25 cellular contexts compared by ENCODE assay signal in genomic region chr20:7091655-7092054, GRCh38.
A peak's percentile ranks its signal among the peaks of the same experiment; 100 is the strongest.
DNase-seq lines count a peak whose midpoint lies in the region; ATAC-seq, FAIRE-seq and TF ChIP-seq lines count a peak whose summit lies in the region.
"Had no signal": no experiment of that assay in that cellular context is flagged by ENCODE, and none has a peak within 500 bp of the region (broad histone marks: within the 10 kb centered on the region; RNA-seq: fewer than 3 reads in every experiment).

No MANE protein-coding gene starts in this region.

- no peak overlapping the region for H3K4me3 Mint-ChIP-seq in nephron
- H3K4me3 Mint-ChIP-seq: CD14-positive monocyte; CD4-positive, alpha-beta memory T cell; CD4-positive, CD25-positive, alpha-beta regulatory T cell; CD8-positive, alpha-beta memory T cell had no signal

- in situ Hi-C loops in HepG2 (cut with HindIII; ENCODE audit: extremely low pct_ligation_motif_present, low pct_unique_long_range_greater_than_20kb) = no loop called here

- DNase-seq in HepG2 (ENCODE audit: low spot score) (no peak), right lobe of liver (no peak), hepatocyte (ENCODE audit: low spot score) (no peak), HT-29 (ENCODE audit: low spot score) (no peak), AG08396 (ENCODE audit: low spot score) (no peak)
- DNase-seq: BE2C; C1 segment of cervical spinal cord; CD4-positive, alpha-beta memory T cell; CD4-positive, CD25-positive, alpha-beta regulatory T cell; CD8-positive, alpha-beta memory T cell; COR-L47; DMS 273 treated with DMSO at 0.1 percent for 48 hours; DMS153; DMS53; DMS79; DND-41; EL; GDM1 had no signal

- H3K36me3 ChIP-seq in HepG2 (replicated peaks in 1 of 2; ENCODE audit: control insufficient read depth in 1 of 2, insufficient read depth in 2 of 2, low read length in 2 of 2) (no peaks in the 10 kb centered on the region), right lobe of liver (no peaks in the 10 kb centered on the region), hepatocyte (replicated peaks; ENCODE audit: insufficient read depth, low read depth) (no peaks in the 10 kb centered on the region)
- H3K36me3 ChIP-seq: BE2C, BLaER1 had no signal

- H2AFZ ChIP-seq in HepG2 (ENCODE audit: low read length) = no peak overlapping the region
- H2AFZ ChIP-seq in hepatocyte = no peak overlapping the region

- no peaks in the 10 kb centered on the region for H3K4me1 Mint-ChIP-seq in nephron
- H3K4me1 Mint-ChIP-seq: CD14-positive monocyte; CD4-positive, alpha-beta memory T cell; CD4-positive, CD25-positive, alpha-beta regulatory T cell; CD8-positive, alpha-beta memory T cell had no signal

- H3K79me2 ChIP-seq in HepG2 (ENCODE audit: insufficient read depth, low read length) (no peaks in the 10 kb centered on the region), hepatocyte (no peaks in the 10 kb centered on the region)

- no peaks in the 10 kb centered on the region for H3K9me3 Mint-ChIP-seq in nephron
- H3K9me3 Mint-ChIP-seq: CD14-positive monocyte had no signal

- H3K9me3 ChIP-seq in HepG2 (ENCODE audit: low read length) (peaks cover 27% of the 10 kb centered on the region), right lobe of liver (no peaks in the 10 kb centered on the region), hepatocyte (ENCODE audit: low read depth) (no peaks in the 10 kb centered on the region)
- H3K9me3 ChIP-seq: BE2C, BLaER1 had no signal

- POLR2A ChIA-PET in HepG2 (lab: Yijun Ruan, JAX) = no interaction called here

- TF ChIP-seq EP300 in HepG2 (IDR thresholded peaks at IDR 0.05; ENCODE audit: low read depth in 2 of 2, low read length in 2 of 2) = no peak
- no peak for TF ChIP-seq EP300 in HepG2 (CRISPR knock-in tag; IDR thresholded peaks at IDR 0.05; ENCODE audit: borderline replicate concordance)

- CTCF ChIA-PET in HepG2 (lab: Yijun Ruan, JAX; ENCODE audit: low intra/inter-chr PET ratio, low total read pairs) = no interaction called here

- no peaks in the 10 kb centered on the region for H3K36me3 Mint-ChIP-seq in nephron (ENCODE audit: low read depth)
- H3K36me3 Mint-ChIP-seq: CD14-positive monocyte; CD4-positive, alpha-beta memory T cell; CD4-positive, CD25-positive, alpha-beta regulatory T cell; CD8-positive, alpha-beta memory T cell had no signal

- no peaks in the 10 kb centered on the region for H3K27me3 Mint-ChIP-seq in nephron (ENCODE audit: low read depth)
- H3K27me3 Mint-ChIP-seq: CD4-positive, alpha-beta memory T cell; CD4-positive, CD25-positive, alpha-beta regulatory T cell; CD8-positive, alpha-beta memory T cell had no signal

- no peaks in the 10 kb centered on the region for H3K9me2 ChIP-seq in hepatocyte (replicated peaks; ENCODE audit: insufficient read depth)

- H3K27ac ChIP-seq in HepG2 (ENCODE audit: extremely low read length, insufficient read depth, low read length) (no peak overlapping the region), right lobe of liver (no peak overlapping the region), hepatocyte (peak overlapping the region; percentile 68)
- H3K27ac ChIP-seq: 22Rv1, A549, BLaER1 had no signal

- TF ChIP-seq POLR2A in HepG2 (IDR thresholded peaks at IDR 0.05; ENCODE audit: insufficient read depth in 1 of 2, low read depth in 2 of 2, low read length in 2 of 2) (no peak), right lobe of liver (IDR thresholded peaks at IDR 0.05) (no peak)

- TF ChIP-seq RAD21 in HepG2 (CRISPR knock-in tag; IDR thresholded peaks at IDR 0.05) = no peak

- H3K4me3 ChIP-seq in HepG2 (replicated peaks in 1 of 3; ENCODE audit: insufficient read depth in 1 of 3, low read depth in 2 of 3, low read length in 3 of 3) (no peak overlapping the region), right lobe of liver (no peak overlapping the region), hepatocyte (no peak overlapping the region)
- H3K4me3 ChIP-seq: A549, BLaER1 had no signal

- intact Hi-C loops in HepG2 (cut with micrococcal nuclease; ENCODE audit: unreplicated experiment) (loop anchor here (10.0 kb wide), 1 partner anchor 947 kb away; no protein-coding TSS in a partner anchor), right lobe of liver (cut with DNase I) (no loop called here)

- H3K27ac Mint-ChIP-seq in nephron = peak overlapping the region in 2 of 3 experiments; percentile 90 to 95
- H3K27ac Mint-ChIP-seq: CD14-positive monocyte; CD4-positive, alpha-beta memory T cell; CD4-positive, CD25-positive, alpha-beta regulatory T cell; CD8-positive, alpha-beta memory T cell had no signal

- no peak for TF ChIP-seq CTCF in HepG2 (CRISPR knock-in tag; IDR thresholded peaks at IDR 0.05)
- no peak for TF ChIP-seq CTCF in right lobe of liver (IDR thresholded peaks at IDR 0.05)
- TF ChIP-seq CTCF in hepatocyte (IDR thresholded peaks at IDR 0.05; ENCODE audit: poor library complexity) = no peak
- no peak for TF ChIP-seq CTCF in nephron (IDR thresholded peaks at IDR 0.05; ENCODE audit: unreplicated experiment in 3 of 3)

- no TSS peak for BruUV-seq in HepG2 (replicated peaks; lab: Mats Ljungman, UMichigan)

- FAIRE-seq in HepG2 (lab: Jason Lieb, UNC) = no peak
- FAIRE-seq: A549, GM12891, GM19239 had no signal

- no peak overlapping the region for H3K9ac ChIP-seq in HepG2 (ENCODE audit: insufficient read depth, low read depth, low read length)
- H3K9ac ChIP-seq: BLaER1 had no signal

- 7% methylated on average over 4 of the region's 4 CpGs for WGBS in HepG2 (ENCODE audit: low lambda C conversion rate)
- 63% methylated on average over 4 of the region's 4 CpGs for WGBS in right lobe of liver (ENCODE audit: insufficient coverage, low coverage, low lambda C conversion rate, missing lambda C conversion rate)
- WGBS in hepatocyte (ENCODE audit: low lambda C conversion rate, missing lambda C conversion rate) = 86% methylated on average over 4 of the region's 4 CpGs

- H3K27me3 ChIP-seq in HepG2 (ENCODE audit: control insufficient read depth in 1 of 2, insufficient read depth in 2 of 2, low read length in 2 of 2) (no peaks in the 10 kb centered on the region), right lobe of liver (no peaks in the 10 kb centered on the region), hepatocyte (no peaks in the 10 kb centered on the region)
- H3K27me3 ChIP-seq: BE2C, BLaER1 had no signal

- H3K4me1 ChIP-seq in HepG2 (ENCODE audit: insufficient read depth, low read length) (no peaks in the 10 kb centered on the region), right lobe of liver (no peaks in the 10 kb centered on the region), hepatocyte (ENCODE audit: insufficient read depth) (peaks cover 7% of the 10 kb centered on the region)
- H3K4me1 ChIP-seq: A549, BE2C, BLaER1 had no signal

- H3K4me2 ChIP-seq in HepG2 (ENCODE audit: low read depth, low read length) (no peak overlapping the region), hepatocyte (no peak overlapping the region)
- H3K4me2 ChIP-seq: A549, BLaER1 had no signal

- ATAC-seq in HepG2 = no peak
- ATAC-seq in right lobe of liver = no peak
- ATAC-seq: A549 had no signal

- H4K20me1 ChIP-seq in HepG2 (ENCODE audit: insufficient read depth, low read length) = no peaks in the 10 kb centered on the region
- H4K20me1 ChIP-seq in hepatocyte (ENCODE audit: insufficient read depth, poor library complexity, severe bottlenecking) = no peaks in the 10 kb centered on the region
- H4K20me1 ChIP-seq: BLaER1 had no signal

TF ChIP-seq in HepG2, 621 proteins besides CTCF, POLR2A, EP300 and RAD21:
- TF ChIP-seq JDP2 (CRISPR knock-in tag; IDR thresholded peaks at IDR 0.05; ENCODE audit: borderline replicate concordance) (no peak), ZFP36L1 (CRISPR knock-in tag; IDR thresholded peaks at IDR 0.05) (no peak), MNT (IDR thresholded peaks at IDR 0.05) (peak; percentile 42)
TF ChIP-seq in HepG2: peak in this region for 1.
